34 cellular contexts compared by ENCODE assay signal in genomic region chr1:65535981-65536380, GRCh38.
"Had no signal": no experiment of that assay in that cellular context is flagged by ENCODE, and none has a peak within 500 bp of the region (broad histone marks: within the 10 kb centered on the region; RNA-seq: fewer than 3 reads in every experiment).

No MANE protein-coding gene starts in this region.

- H3K36me3 ChIP-seq: brain microvascular endothelial cell, heart left ventricle, WERI-Rb-1 had no signal

- FAIRE-seq: astrocyte, bronchial epithelial cell, frontal cortex had no signal

- H3K9me3 Mint-ChIP-seq: activated CD8-positive, alpha-beta T cell treated with anti-CD3 and anti-CD28 coated beads for 36 hours; T-helper 2 cell treated with Interferon-gamma antibody and Interleukin-4, amounts not matched to agents 5 μg/mL and 100 μg/mL, for 36 hours had no signal

- H3K4me3 Mint-ChIP-seq: activated CD4-positive, alpha-beta T cell treated with anti-CD3 and anti-CD28 coated beads for 36 hours; activated CD8-positive, alpha-beta T cell treated with anti-CD3 and anti-CD28 coated beads for 36 hours; activated naive CD8-positive, alpha-beta T cell; activated T-cell treated with anti-CD3 and anti-CD28 coated beads, Interleukin-2, amount 50 U/mL, for 4 hours; activated T-helper 17 cell treated with anti-CD3 and anti-CD28 coated beads, Interleukin-2, amount 50 U/mL, for 72 hours; central memory CD8-positive, alpha-beta T cell; dendritic cell treated with granulocyte-macrophage colony-stimulating factor and Interleukin-4, amounts not matched to agents 40 ng/mL and 50 ng/mL, for 4 days; endodermal cell; T-helper 17 cell; T-helper 2 cell treated with Interferon-gamma antibody and Interleukin-4, amounts not matched to agents 5 μg/mL and 100 μg/mL, for 36 hours had no signal

- DNase-seq: activated CD4-positive, alpha-beta T cell treated with anti-CD3 and anti-CD28 coated beads for 36 hours; activated CD4-positive, alpha-beta T cell treated with anti-CD3 and anti-CD28 coated beads, Interleukin-2, amount 50 U/mL, for 1 hour; activated CD4-positive, alpha-beta T cell treated with anti-CD3 and anti-CD28 coated beads, Interleukin-2, amount 50 U/mL, for 48 hours; activated CD4-positive, CD25-positive, alpha-beta regulatory T cell; activated CD4-positive, CD25-positive, alpha-beta regulatory T cell treated with anti-CD3 and anti-CD28 coated beads, Interleukin-2, amount 50 U/mL, for 72 hours; activated CD8-positive, alpha-beta memory T cell treated with anti-CD3 and anti-CD28 coated beads for 24 hours; activated CD8-positive, alpha-beta T cell treated with anti-CD3 and anti-CD28 coated beads for 36 hours; activated effector memory CD4-positive, alpha-beta T cell treated with Interleukin-2 at 50 U/mL for 16 hours; activated gamma-delta T cell treated with Interleukin-2 at 50 U/mL for 16 hours; activated naive CD4-positive, alpha-beta T cell treated with anti-CD3 and anti-CD28 coated beads, Interleukin-2, amount 50 U/mL, for 16 hours; activated naive CD4-positive, alpha-beta T cell treated with Interleukin-2 at 50 U/mL for 16 hours; activated T-cell treated with anti-CD3 and anti-CD28 coated beads, Interleukin-2, amount 50 U/mL, for 4 hours; amniotic stem cell; anterior cingulate cortex; brain microvascular endothelial cell; dorsolateral prefrontal cortex; effector memory CD4-positive, alpha-beta T cell; endodermal cell; foreskin fibroblast; heart left ventricle; T-helper 1 cell; T-helper 17 cell; T1000; WERI-Rb-1 had no signal

- H3K27me3 Mint-ChIP-seq: T-helper 17 cell had no signal

- ATAC-seq: activated CD4-positive, alpha-beta T cell treated with anti-CD3 and anti-CD28 coated beads for 36 hours; activated CD8-positive, alpha-beta T cell treated with anti-CD3 and anti-CD28 coated beads for 36 hours; activated T-cell treated with anti-CD3 and anti-CD28 coated beads, Interleukin-2, amount 50 U/mL, for 4 hours; activated T-helper 17 cell treated with anti-CD3 and anti-CD28 coated beads, Interleukin-2, amount 50 U/mL, for 72 hours; esophagus mucosa; heart left ventricle; T-helper 17 cell had no signal

- H3K4me1 Mint-ChIP-seq: activated T-helper 17 cell treated with anti-CD3 and anti-CD28 coated beads, Interleukin-2, amount 50 U/mL, for 72 hours; central memory CD8-positive, alpha-beta T cell; endodermal cell had no signal

- H3K27ac Mint-ChIP-seq: activated CD4-positive, alpha-beta T cell treated with anti-CD3 and anti-CD28 coated beads for 36 hours; activated CD8-positive, alpha-beta T cell treated with anti-CD3 and anti-CD28 coated beads for 36 hours; activated naive CD8-positive, alpha-beta T cell; activated T-helper 17 cell treated with anti-CD3 and anti-CD28 coated beads, Interleukin-2, amount 50 U/mL, for 72 hours; dendritic cell treated with granulocyte-macrophage colony-stimulating factor and Interleukin-4, amounts not matched to agents 40 ng/mL and 50 ng/mL, for 4 days; endodermal cell; T-helper 17 cell; T-helper 2 cell treated with Interferon-gamma antibody and Interleukin-4, amounts not matched to agents 5 μg/mL and 100 μg/mL, for 36 hours had no signal

- H3K27me3 ChIP-seq: brain microvascular endothelial cell, dorsolateral prefrontal cortex, heart left ventricle had no signal

- H3K27ac ChIP-seq: brain microvascular endothelial cell, coronary artery, dorsolateral prefrontal cortex, heart left ventricle, WERI-Rb-1 had no signal

- H3K4me3 ChIP-seq: coronary artery, dorsolateral prefrontal cortex, heart left ventricle had no signal
